1 cellular context compared by ENCODE assay signal in the genomic region with DNA sequence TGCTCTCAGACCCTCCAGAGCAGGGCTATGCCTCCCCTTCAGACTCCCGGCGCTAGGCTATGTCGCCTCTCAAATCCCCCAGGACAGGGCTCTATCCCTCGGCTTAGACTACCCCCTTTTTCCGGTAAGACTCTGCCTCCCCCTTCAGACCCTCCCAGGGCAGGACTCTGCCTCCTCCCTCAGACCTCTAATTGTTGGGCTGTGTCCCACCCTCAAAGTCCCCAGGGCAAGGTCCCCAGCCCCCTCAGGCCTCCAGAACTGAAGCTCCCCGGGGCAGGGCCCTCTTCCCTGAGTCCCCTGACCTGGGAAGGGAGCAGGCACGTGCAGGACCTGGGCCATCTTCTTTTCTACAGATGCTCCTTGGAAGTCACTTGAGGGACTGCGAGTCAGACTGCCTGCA.
TF ChIP-seq lines count a peak whose summit lies in the region.

No MANE protein-coding gene starts in this region.

TF ChIP-seq in A549, 52 proteins besides CTCF, POLR2A, EP300 and RAD21 (continued from another document):
- TF ChIP-seq, protein P1, sequence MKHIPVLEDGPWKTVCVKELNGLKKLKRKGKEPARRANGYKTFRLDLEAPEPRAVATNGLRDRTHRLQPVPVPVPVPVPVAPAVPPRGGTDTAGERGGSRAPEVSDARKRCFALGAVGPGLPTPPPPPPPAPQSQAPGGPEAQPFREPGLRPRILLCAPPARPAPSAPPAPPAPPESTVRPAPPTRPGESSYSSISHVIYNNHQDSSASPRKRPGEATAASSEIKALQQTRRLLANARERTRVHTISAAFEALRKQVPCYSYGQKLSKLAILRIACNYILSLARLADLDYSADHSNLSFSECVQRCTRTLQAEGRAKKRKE (CRISPR knock-in tag; IDR thresholded peaks at IDR 0.05; ENCODE audit: low read depth), result no peak
- TF ChIP-seq MYC (IDR thresholded peaks at IDR 0.05; ENCODE audit: borderline replicate concordance, low read length) (no peak), CHD2 (IDR thresholded peaks at IDR 0.05; ENCODE audit: low read length, partially characterized antibody) (no peak), BHLHE40 (IDR thresholded peaks at IDR 0.05; ENCODE audit: low read depth, low read length) (no peak), KDM5A (IDR thresholded peaks at IDR 0.05) (no peak), CBX8 (IDR thresholded peaks at IDR 0.05) (no peak)
- TF ChIP-seq, protein P2, sequence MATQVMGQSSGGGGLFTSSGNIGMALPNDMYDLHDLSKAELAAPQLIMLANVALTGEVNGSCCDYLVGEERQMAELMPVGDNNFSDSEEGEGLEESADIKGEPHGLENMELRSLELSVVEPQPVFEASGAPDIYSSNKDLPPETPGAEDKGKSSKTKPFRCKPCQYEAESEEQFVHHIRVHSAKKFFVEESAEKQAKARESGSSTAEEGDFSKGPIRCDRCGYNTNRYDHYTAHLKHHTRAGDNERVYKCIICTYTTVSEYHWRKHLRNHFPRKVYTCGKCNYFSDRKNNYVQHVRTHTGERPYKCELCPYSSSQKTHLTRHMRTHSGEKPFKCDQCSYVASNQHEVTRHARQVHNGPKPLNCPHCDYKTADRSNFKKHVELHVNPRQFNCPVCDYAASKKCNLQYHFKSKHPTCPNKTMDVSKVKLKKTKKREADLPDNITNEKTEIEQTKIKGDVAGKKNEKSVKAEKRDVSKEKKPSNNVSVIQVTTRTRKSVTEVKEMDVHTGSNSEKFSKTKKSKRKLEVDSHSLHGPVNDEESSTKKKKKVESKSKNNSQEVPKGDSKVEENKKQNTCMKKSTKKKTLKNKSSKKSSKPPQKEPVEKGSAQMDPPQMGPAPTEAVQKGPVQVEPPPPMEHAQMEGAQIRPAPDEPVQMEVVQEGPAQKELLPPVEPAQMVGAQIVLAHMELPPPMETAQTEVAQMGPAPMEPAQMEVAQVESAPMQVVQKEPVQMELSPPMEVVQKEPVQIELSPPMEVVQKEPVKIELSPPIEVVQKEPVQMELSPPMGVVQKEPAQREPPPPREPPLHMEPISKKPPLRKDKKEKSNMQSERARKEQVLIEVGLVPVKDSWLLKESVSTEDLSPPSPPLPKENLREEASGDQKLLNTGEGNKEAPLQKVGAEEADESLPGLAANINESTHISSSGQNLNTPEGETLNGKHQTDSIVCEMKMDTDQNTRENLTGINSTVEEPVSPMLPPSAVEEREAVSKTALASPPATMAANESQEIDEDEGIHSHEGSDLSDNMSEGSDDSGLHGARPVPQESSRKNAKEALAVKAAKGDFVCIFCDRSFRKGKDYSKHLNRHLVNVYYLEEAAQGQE (IDR thresholded peaks at IDR 0.05), result no peak
TF ChIP-seq in A549: peak in this region for 0.
